24 cellular contexts compared by ENCODE assay signal in the genomic region with DNA sequence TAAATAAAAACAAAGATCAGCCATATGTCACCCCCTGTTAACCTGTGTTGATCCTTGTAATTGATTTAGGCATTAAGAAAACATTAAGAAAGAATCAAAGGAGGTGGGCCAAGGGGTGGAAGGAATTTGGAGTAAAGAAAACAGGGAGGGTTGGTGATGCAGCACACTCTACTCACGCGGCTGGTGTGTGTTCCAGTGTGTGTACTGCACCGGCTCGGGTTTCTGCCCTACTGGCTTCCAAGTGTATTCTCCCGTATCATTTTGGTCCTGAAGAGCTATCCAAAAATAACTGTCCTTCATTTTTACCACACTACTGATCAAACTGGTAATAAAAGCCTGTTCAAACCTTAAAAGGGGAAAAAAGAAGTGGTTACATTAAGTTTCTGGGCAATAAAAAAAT. TPM values are rescaled to one million over a fixed set of nuclear protein-coding genes. Genes with fewer than 3 reads are reported as not detected.
"Had no signal": no experiment of that assay in that cellular context is flagged by ENCODE, and none has a peak within 500 bp of the region (broad histone marks: within the 10 kb centered on the region; RNA-seq: fewer than 3 reads in every experiment).

No MANE protein-coding gene starts in this region.

- H3K4me1 ChIP-seq: lower lobe of right lung, pancreas, prostate gland, testis, upper lobe of right lung had no signal

- H3K36me3 ChIP-seq: lower lobe of right lung, pancreas, upper lobe of right lung had no signal

- H3K9me3 ChIP-seq: lower lobe of right lung, pancreas, prostate gland, stomach, testis, tibial artery, upper lobe of right lung had no signal

- H3K4me2 ChIP-seq: hepatocyte had no signal

- H3K27me3 ChIP-seq: hepatocyte, pancreas, stomach, testis, tibial artery, upper lobe of right lung had no signal

- DNase-seq: islet precursor cell; lower lobe of right lung; mammary epithelial cell; mesenchymal stem cell; naive thymus-derived CD8-positive, alpha-beta T cell; nucleus accumbens; pancreas; posterior cingulate gyrus; stimulated activated CD4-positive, alpha-beta T cell treated with anti-CD3 and anti-CD28 coated beads, Interleukin-12 subunit alpha, Interleukin-12 subunit beta, amount 100 ng/mL, for 4 hours; stimulated activated CD4-positive, alpha-beta T cell treated with anti-CD3 and anti-CD28 coated beads, Interleukin-15, amount 100 ng/mL, for 24 hours; stimulated activated CD4-positive, alpha-beta T cell treated with anti-CD3 and anti-CD28 coated beads, Interleukin-2, amount 100 ng/mL, for 24 hours; stimulated activated CD4-positive, alpha-beta T cell treated with anti-CD3 and anti-CD28 coated beads, Interleukin-4, amount 100 ng/mL, for 1 hour; stimulated activated naive B cell treated with anti-CD40 and anti-IgM and Interleukin-4, amounts not matched to agents 10 μg/mL and 1 μg/mL and 100 μg/mL, for 72 hours; stimulated activated naive CD8-positive, alpha-beta T cell treated with anti-CD3 and anti-CD28 coated beads, Interleukin-15, Interleukin-2, amounts not matched to agents 100 U/mL and 50 U/mL, for 24 hours; stomach; testis; tibial artery; trophoblast cell; upper lobe of right lung had no signal

- H3K4me3 ChIP-seq: hepatocyte, lower lobe of right lung, pancreas, prostate gland, skin epidermis, stomach, testis, tibial artery, upper lobe of right lung had no signal

- H3K27ac ChIP-seq: hepatocyte, lower lobe of right lung, pancreas, prostate gland, skin epidermis, stomach, testis, tibial artery, upper lobe of right lung had no signal

- H2AFZ ChIP-seq: hepatocyte had no signal

- H3K79me2 ChIP-seq: hepatocyte had no signal

- ATAC-seq: left lobe of liver; lower lobe of right lung; naive thymus-derived CD8-positive, alpha-beta T cell; pancreas; sciatic nerve; stimulated activated naive B cell treated with anti-CD40 and anti-IgM and Interleukin-4, amounts not matched to agents 10 μg/mL and 1 μg/mL and 100 μg/mL, for 72 hours; stimulated activated naive CD8-positive, alpha-beta T cell treated with anti-CD3 and anti-CD28 coated beads, Interleukin-15, Interleukin-2, amounts not matched to agents 100 U/mL and 50 U/mL, for 24 hours; upper lobe of right lung had no signal

RNA-seq across cellular contexts. Expression of gene PLA2R1, which starts 56.9 kb away (rescaled TPM):
- total RNA-seq: naive thymus-derived CD8-positive, alpha-beta T cell had no signal
- polyA plus RNA-seq: naive thymus-derived CD8-positive, alpha-beta T cell had no signal
